ENCODE assay signal across 8 cellular contexts in the genomic region with DNA sequence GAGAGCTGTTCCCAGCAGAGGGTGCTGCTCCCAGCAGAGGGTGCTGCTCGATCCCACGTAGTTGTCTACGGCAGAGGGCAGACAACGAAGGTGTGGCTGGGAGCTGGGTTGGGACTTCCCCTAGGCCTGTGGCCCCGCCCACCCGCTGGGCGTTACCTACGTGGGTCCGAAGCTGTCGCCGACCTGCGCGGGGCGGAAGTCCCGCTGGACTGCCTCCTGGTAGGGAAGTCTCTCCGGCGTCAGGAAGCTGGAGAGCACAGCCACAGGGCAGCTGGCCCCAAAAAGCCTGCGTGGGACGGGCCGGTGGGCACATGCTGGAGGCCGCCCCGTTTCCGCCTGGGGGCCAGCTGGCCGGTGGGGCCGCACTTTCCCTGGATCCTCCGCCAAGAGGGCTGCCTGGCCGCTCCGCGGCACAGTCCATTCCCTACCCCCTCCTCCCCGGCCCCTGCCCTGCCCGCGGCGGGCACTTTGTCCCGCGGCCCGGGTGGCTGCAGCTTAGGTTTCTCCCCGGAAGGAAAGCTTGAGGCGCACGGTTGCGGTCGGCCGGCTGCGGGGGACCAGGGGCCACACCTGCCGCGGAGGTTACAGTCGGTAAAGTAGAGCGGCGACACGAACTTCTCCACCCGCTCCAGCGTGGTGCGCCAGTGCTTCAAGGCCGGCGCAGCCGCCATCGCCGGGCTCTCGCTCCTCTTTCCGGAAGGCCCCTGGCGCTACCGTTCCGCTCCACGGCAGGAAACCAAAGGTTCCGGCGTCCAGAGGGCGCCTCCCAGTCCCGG. TPM values are rescaled to one million over a fixed set of nuclear protein-coding genes. Genes with fewer than 3 reads are reported as not detected.
DNase-seq lines count a peak whose midpoint lies in the region; ATAC-seq and TF ChIP-seq lines count a peak whose summit lies in the region.

A gene (minus strand): TSS at position 695 of the 776 bp plus-strand sequence. CDS start 24 bp downstream, at position 671.

- peaks cover 0 to 2% (median 0%) of the 10 kb centered on the region in 11 donors for H3K9me3 Mint-ChIP-seq in naive thymus-derived CD4-positive, alpha-beta T cell
- H3K9me3 Mint-ChIP-seq in stimulated activated naive B cell treated with anti-CD40 and anti-IgM and Interleukin-4, amounts not matched to agents 10 μg/mL and 1 μg/mL and 100 μg/mL, for 72 hours: no peaks in the 10 kb centered on the region

- no peaks in the 10 kb centered on the region for H3K27me3 ChIP-seq in naive thymus-derived CD4-positive, alpha-beta T cell (ENCODE audit: control insufficient read depth in 2 of 2, insufficient read depth in 2 of 2, low read length in 2 of 2)

- POLR2A ChIA-PET in naive thymus-derived CD4-positive, alpha-beta T cell (lab: Charles Lee): interaction anchor here (0.7 to 6.3 kb wide), 34 partner anchors 9 to 827 kb away, joined by 3 to 133 read pairs (median 4); a partner anchor contains a TSS

- H3K27me3 Mint-ChIP-seq in naive thymus-derived CD4-positive, alpha-beta T cell: no peaks in the 10 kb centered on the region
- H3K27me3 Mint-ChIP-seq in stimulated activated naive B cell treated with anti-CD40 and anti-IgM and Interleukin-4, amounts not matched to agents 10 μg/mL and 1 μg/mL and 100 μg/mL, for 72 hours: no peaks in the 10 kb centered on the region

- H3K4me1 ChIP-seq in naive thymus-derived CD4-positive, alpha-beta T cell (ENCODE audit: control insufficient read depth in 2 of 2, insufficient read depth in 2 of 2, low read length in 2 of 2): peaks cover 11 to 15% of the 10 kb centered on the region in 2 donors

- CTCF ChIA-PET in naive thymus-derived CD4-positive, alpha-beta T cell (lab: Charles Lee): interaction anchor here (0.5 to 3.6 kb wide), 28 partner anchors 10 to 339 kb away, joined by 3 to 57 read pairs (median 4); a partner anchor contains a TSS

- peak; percentile 98 for ATAC-seq in naive thymus-derived CD4-positive, alpha-beta T cell
- peak; percentile 90 to 92 for ATAC-seq in stimulated activated naive B cell treated with anti-CD40 and anti-IgM and Interleukin-4, amounts not matched to agents 10 μg/mL and 1 μg/mL and 100 μg/mL, for 72 hours (replicated peaks)

- H3K27ac ChIP-seq in naive thymus-derived CD4-positive, alpha-beta T cell (ENCODE audit: low read depth, low read length): peak within 1 kb of the TSS; percentile 93

- H3K9me3 ChIP-seq in naive thymus-derived CD4-positive, alpha-beta T cell (ENCODE audit: control insufficient read depth in 2 of 3, low read length in 3 of 3): no peaks in the 10 kb centered on the region

- H3K27ac Mint-ChIP-seq in naive thymus-derived CD4-positive, alpha-beta T cell: peak within 1 kb of the TSS; percentile 90 to 97 (median 94)
- H3K27ac Mint-ChIP-seq in stimulated activated naive B cell treated with anti-CD40 and anti-IgM and Interleukin-4, amounts not matched to agents 10 μg/mL and 1 μg/mL and 100 μg/mL, for 72 hours: peak within 1 kb of the TSS; percentile 98

- peak within 1 kb of the TSS; percentile 75 for H3K4me3 ChIP-seq in naive thymus-derived CD4-positive, alpha-beta T cell (ENCODE audit: low read length)

- intact Hi-C loops in naive thymus-derived CD4-positive, alpha-beta T cell (cut with micrococcal nuclease): loop anchor here (1.0 to 10.0 kb wide), 13 partner anchors 15 to 345 kb away; a partner anchor contains a TSS

- peak; percentile 91; the same call in 1 of the 2 replicates for TF ChIP-seq CTCF in LNCAP (IDR thresholded peaks at IDR 0.05)

- H3K4me1 Mint-ChIP-seq in naive thymus-derived CD4-positive, alpha-beta T cell: peaks cover 8 to 28% (median 24%) of the 10 kb centered on the region in 7 donors
- peaks cover 23 to 28% of the 10 kb centered on the region in 2 donors for H3K4me1 Mint-ChIP-seq in stimulated activated naive B cell treated with anti-CD40 and anti-IgM and Interleukin-4, amounts not matched to agents 10 μg/mL and 1 μg/mL and 100 μg/mL, for 72 hours

- peaks cover 12 to 63% (median 21%) of the 10 kb centered on the region in 3 experiments for H3K36me3 ChIP-seq in naive thymus-derived CD4-positive, alpha-beta T cell (ENCODE audit: control insufficient read depth in 2 of 3, insufficient read depth in 3 of 3, low read length in 3 of 3)

- DNase-seq in ELF-1 (ENCODE audit: low read depth, low spot score) (peak; percentile 98), GOT3 (lab: John Stamatoyannopoulos, UW) (peak; percentile 69), RPMI8226 (peak; percentile 100), fibroblast of gingiva (ENCODE audit: low read depth) (peak; percentile 93)
- peak; percentile 82 to 86 for DNase-seq in activated T-helper 1 cell treated with anti-CD3 and anti-CD28 coated beads, Interleukin-2, amount 50 U/mL, for 16 hours (ENCODE audit: low read depth in 1 of 2, low spot score in 1 of 2)
- DNase-seq in naive thymus-derived CD4-positive, alpha-beta T cell: peak; percentile 80 to 96 (median 87)
- peak; percentile 95 for DNase-seq in stimulated activated naive B cell treated with anti-CD40 and anti-IgM and Interleukin-4, amounts not matched to agents 10 μg/mL and 1 μg/mL and 100 μg/mL, for 72 hours

- peaks cover 0 to 17% (median 4%) of the 10 kb centered on the region in 5 donors for H3K36me3 Mint-ChIP-seq in naive thymus-derived CD4-positive, alpha-beta T cell
- peaks cover 33 to 47% of the 10 kb centered on the region in 2 donors for H3K36me3 Mint-ChIP-seq in stimulated activated naive B cell treated with anti-CD40 and anti-IgM and Interleukin-4, amounts not matched to agents 10 μg/mL and 1 μg/mL and 100 μg/mL, for 72 hours

- peak within 1 kb of the TSS; percentile 88 to 94 (median 92) for H3K4me3 Mint-ChIP-seq in naive thymus-derived CD4-positive, alpha-beta T cell
- peak within 1 kb of the TSS; percentile 92 to 94 for H3K4me3 Mint-ChIP-seq in stimulated activated naive B cell treated with anti-CD40 and anti-IgM and Interleukin-4, amounts not matched to agents 10 μg/mL and 1 μg/mL and 100 μg/mL, for 72 hours

RNA-seq across cellular contexts. Expression of the gene that starts here (rescaled TPM):
- total RNA-seq in naive thymus-derived CD4-positive, alpha-beta T cell: 100 to 1,000 TPM; 298 to 557 (median 451) TPM
- polyA plus RNA-seq in naive thymus-derived CD4-positive, alpha-beta T cell: 10 to 100 TPM; 26.7 to 44.9 TPM

Comparison
In these comparisons a context has a peak if more than half of its experiments do, and no peak if none do; other contexts are left out.
1. Peak in every context shown above with its lines: DNase-seq, ATAC-seq, H3K4me3 ChIP-seq and H3K27ac ChIP-seq.